In the genomic region with DNA sequence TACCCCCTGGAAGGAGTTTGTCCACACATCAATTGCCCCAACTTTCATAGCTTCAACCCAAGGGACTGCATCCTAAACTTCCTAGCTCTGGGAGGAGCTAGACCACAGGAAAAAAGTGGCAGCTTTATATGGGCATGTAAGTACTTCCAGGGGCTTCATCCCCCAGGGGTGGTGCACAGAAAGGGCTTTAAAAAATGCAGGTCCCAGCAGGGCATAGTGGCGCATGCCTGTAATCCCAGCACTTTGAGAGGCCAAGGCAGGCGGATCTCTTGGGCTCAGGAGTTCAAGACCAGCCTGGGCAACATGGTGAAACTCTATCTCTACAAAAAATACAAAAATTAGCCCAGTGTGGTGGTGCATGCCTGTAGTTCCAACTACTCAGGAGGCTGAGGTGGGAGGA, we compare ENCODE assay signal across 15 cellular contexts. TPM values are rescaled to one million over a fixed set of nuclear protein-coding genes. Genes with fewer than 3 reads are reported as not detected.
"Had no signal": no experiment of that assay in that cellular context is flagged by ENCODE, and none has a peak within 500 bp of the region (broad histone marks: within the 10 kb centered on the region; RNA-seq: fewer than 3 reads in every experiment).

No MANE protein-coding gene starts in this region.

RNA-seq across cellular contexts. Expression of a gene that starts 9.8 kb away (rescaled TPM):
- total RNA-seq: natural killer cell, osteocyte, renal cortical epithelial cell, smooth muscle cell had no signal
- polyA plus RNA-seq: naive thymus-derived CD4-positive, alpha-beta T cell; neural cell; smooth muscle cell had no signal

RNA-seq across cellular contexts. Expression of a gene that starts 14.9 kb away (rescaled TPM):
- total RNA-seq: naive thymus-derived CD4-positive, alpha-beta T cell; natural killer cell; omental fat pad; osteocyte; posterior vena cava; spleen; transverse colon had no signal
- polyA plus RNA-seq: naive thymus-derived CD4-positive, alpha-beta T cell; neural cell; psoas muscle had no signal

RNA-seq across cellular contexts. Expression of a gene that starts 37.2 kb away (rescaled TPM):
- total RNA-seq: naive thymus-derived CD4-positive, alpha-beta T cell; natural killer cell; omental fat pad; osteocyte; posterior vena cava; psoas muscle; renal cortical epithelial cell; sciatic nerve; smooth muscle cell; spleen; suprapubic skin; upper lobe of right lung; uterus had no signal
- polyA plus RNA-seq: naive thymus-derived CD4-positive, alpha-beta T cell; neural cell had no signal
